In genomic region chr1:173859547-173859946, GRCh38 we compare ENCODE assay signal across 4 cellular contexts. TPM values are rescaled to one million over a fixed set of nuclear protein-coding genes. Genes with fewer than 3 reads are reported as not detected.
"Had no signal": no experiment of that assay in that cellular context is flagged by ENCODE, and none has a peak within 500 bp of the region (broad histone marks: within the 10 kb centered on the region; RNA-seq: fewer than 3 reads in every experiment).

No MANE protein-coding gene starts in this region.

RNA-seq across cellular contexts. Expression of gene SERPINC1, which starts 57.6 kb away (rescaled TPM):
- total RNA-seq: GM23248, H9, HT1080 had no signal
- polyA plus RNA-seq: GM23248, IgD-negative memory B cell had no signal
